ENCODE assay signal across 22 cellular contexts in the genomic region with DNA sequence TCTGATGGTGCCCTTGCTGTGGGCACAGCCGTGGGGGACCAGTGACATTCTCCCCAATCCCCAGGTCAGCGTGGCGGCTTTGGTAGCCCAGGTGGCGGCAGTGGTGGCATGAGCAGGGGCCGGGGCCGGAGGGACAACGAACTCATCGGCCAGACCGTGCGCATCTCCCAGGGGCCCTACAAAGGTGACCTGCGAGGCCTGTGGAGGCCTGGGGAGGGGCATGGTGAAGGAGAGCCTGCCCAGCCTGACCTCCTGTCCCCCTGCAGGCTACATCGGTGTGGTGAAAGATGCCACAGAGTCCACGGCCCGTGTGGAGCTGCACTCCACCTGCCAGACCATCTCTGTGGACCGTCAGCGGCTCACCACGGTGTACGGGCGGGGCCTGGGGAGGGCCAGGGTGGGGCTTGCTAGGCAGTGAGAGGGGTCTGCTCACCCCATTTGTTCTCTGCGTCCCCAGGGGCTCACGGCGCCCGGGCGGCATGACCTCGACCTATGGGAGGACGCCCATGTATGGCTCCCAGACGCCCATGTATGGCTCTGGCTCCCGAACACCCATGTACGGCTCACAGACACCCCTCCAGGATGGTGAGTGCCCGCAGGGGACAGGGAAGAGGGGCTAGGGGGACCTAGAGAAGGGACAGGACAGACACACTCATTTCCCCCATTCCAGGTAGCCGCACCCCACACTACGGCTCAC. TPM values are rescaled to one million over a fixed set of nuclear protein-coding genes. Genes with fewer than 3 reads are reported as not detected.
DNase-seq lines count a peak whose midpoint lies in the region; ATAC-seq, FAIRE-seq and TF ChIP-seq lines count a peak whose summit lies in the region.
"Had no signal": no experiment of that assay in that cellular context is flagged by ENCODE, and none has a peak within 500 bp of the region (broad histone marks: within the 10 kb centered on the region; RNA-seq: fewer than 3 reads in every experiment).

No MANE protein-coding gene starts in this region.

- H3K36me3 ChIP-seq in HEK293 (ENCODE audit: control insufficient read depth in 2 of 2, insufficient read depth in 1 of 2, low read length in 2 of 2): peaks cover 89 to 98% of the 10 kb centered on the region in 2 experiments

- CTCF ChIA-PET in A549 (lab: Yijun Ruan, JAX): interaction anchor here (1.5 to 21.9 kb wide), 12 partner anchors 9 to 199 kb away, joined by 3 to 305 read pairs (median 44); partner anchors contain the start of genes DLL3, EID2, EID2B and SUPT5H
- CTCF ChIA-PET in HEK293 (lab: Yijun Ruan, JAX): interaction anchor here (0.5 to 6.1 kb wide), 12 partner anchors 10 to 209 kb away, joined by 3 to 174 read pairs (median 4); partner anchors contain the start of genes EID2B and SUPT5H

- TF ChIP-seq CTCF in A549 (IDR thresholded peaks at IDR 0.05) (no peak), HEK293 (tag by site-specific recombination; IDR thresholded peaks at IDR 0.05) (no peak)

- H3K4me1 ChIP-seq in A549: peaks cover 26% of the 10 kb centered on the region
- H3K4me1 ChIP-seq in HEK293 (ENCODE audit: control insufficient read depth, insufficient read depth, low read length): no peaks in the 10 kb centered on the region

- POLR2A ChIA-PET in A549 (lab: Yijun Ruan, JAX) (no interaction called here), HEK293 (lab: Yijun Ruan, JAX) (interaction anchor here (1.6 to 2.3 kb wide), 3 partner anchors 8 to 37 kb away, joined by 6 to 8 read pairs (median 7); partner anchors contain the start of genes RPS16, SUPT5H and TIMM50)

- 88% methylated on average over 32 of the region's 32 CpGs for WGBS in A549 (ENCODE audit: missing lambda C conversion rate)

- no peak overlapping the region for H3K4me2 ChIP-seq in A549
- H3K4me2 ChIP-seq: SK-N-SH had no signal

- DNase-seq in A549 (ENCODE audit: low read depth in 1 of 2, low spot score in 1 of 2) (no peak), myocyte (ENCODE audit: low read depth) (peak; percentile 71), Right ventricle myocardium superior (no peak)
- DNase-seq: AML-193, HFFc6, KG1, MV-4-11, NCI-H187 treated with DMSO at 0.1 percent for 48 hours, NCI-H2227 treated with DMSO at 0.1 percent for 48 hours, NCI-H510A treated with DMSO at 0.1 percent for 48 hours, NCI-H774, SHP77 treated with DMSO at 0.1 percent for 48 hours, SK-N-SH had no signal

- peak; percentile 7 to 23; a peak in 4 of 6 replicates for ATAC-seq in A549
- ATAC-seq in Right ventricle myocardium superior (ENCODE audit: poor library complexity): no peak
- ATAC-seq in GM21360 (IDR thresholded peaks at IDR 0.05; ENCODE audit: unreplicated experiment): no peak
- no peak for ATAC-seq in GM18870 (IDR thresholded peaks at IDR 0.05; ENCODE audit: unreplicated experiment)

- intact Hi-C loops in Right ventricle myocardium superior (cut with DNase I): no loop called here

- H3K4me3 ChIP-seq in A549 (no peak overlapping the region), HEK293 (ENCODE audit: low read depth, low read length) (no peak overlapping the region)

- TF ChIP-seq EP300 in A549 (IDR thresholded peaks at IDR 0.05): no peak

- H3K9me3 ChIP-seq in A549 (no peaks in the 10 kb centered on the region), HEK293 (ENCODE audit: control insufficient read depth, insufficient read depth, low read depth, low read length) (no peaks in the 10 kb centered on the region)
- H3K9me3 ChIP-seq: SK-N-SH had no signal

- FAIRE-seq in A549 (lab: Jason Lieb, UNC): no peak
- FAIRE-seq: D721Med, GM12892, GM18507, H54 had no signal

- H3K27ac ChIP-seq in A549: no peak overlapping the region
- H3K27ac ChIP-seq in HEK293 (ENCODE audit: extremely low read depth, low read depth, low read length): 0 out of 2 replicates have a peak overlapping the region, but pooled peaks have one; percentile 24
- H3K27ac ChIP-seq: C4-2B had no signal

- TF ChIP-seq POLR2A in A549 (IDR thresholded peaks at IDR 0.05; ENCODE audit: low read length): no peak

- TF ChIP-seq RAD21 in A549 (conservative IDR thresholded peaks at IDR 0.05 in 1 of 2, IDR thresholded peaks at IDR 0.05 in 1 of 2): no peak

TF ChIP-seq in A549, 52 proteins besides CTCF, POLR2A, EP300 and RAD21:
- TF ChIP-seq MYC (IDR thresholded peaks at IDR 0.05; ENCODE audit: borderline replicate concordance, low read length) (no peak), POLR2AphosphoS2 (conservative IDR thresholded peaks at IDR 0.05; ENCODE audit: low read length) (0 out of 2 replicates have a peak, but pooled peaks have one; percentile 34)

TF ChIP-seq in HEK293, 187 proteins besides CTCF, POLR2A, EP300 and RAD21:
- TF ChIP-seq KLF8 (tag by site-specific recombination; IDR thresholded peaks at IDR 0.05): peak; percentile 45; the same call in 1 of the 2 replicates
- TF ChIP-seq OSR2 (tag by site-specific recombination; IDR thresholded peaks at IDR 0.05): no peak

RNA-seq across cellular contexts. Expression of gene TIMM50, which starts 7.7 kb away (rescaled TPM):
- polyA plus RNA-seq in A549 (2011; rRNA removed) (234 and 246 TPM in 2 replicates), A549 (2017; fragmentation: RNase III; extraction: RNeasy Plus Mini Kit Qiagen cat#74134 plus additional on column Dnase treatment) (196 to 206 TPM (median 204 TPM) in 3 replicates)
- 370 and 374 TPM in 2 replicates for polyA plus RNA-seq in A549 (2012; cell fraction: cytosol; rRNA removed)
- 384 and 439 TPM in 2 replicates for polyA plus RNA-seq in A549 (2012; cell fraction: nucleus; rRNA removed)
- polyA minus RNA-seq in A549 (2011; rRNA and poly(A)+ RNA removed): 284 and 290 TPM in 2 replicates
- total RNA-seq in myocyte (65.1 and 71.1 TPM in 2 replicates), Right ventricle myocardium superior (80.6 TPM)
- polyA plus RNA-seq in myocyte (2012): 85.3 TPM

RNA-seq across cellular contexts. Expression of gene DLL3, which starts 25.9 kb away (rescaled TPM):
- polyA plus RNA-seq in A549 (2011; rRNA removed): 6.8 and 8.3 TPM in 2 replicates
- polyA plus RNA-seq in A549 (2012; cell fraction: cytosol; rRNA removed): 14.9 and 18.9 TPM in 2 replicates
- polyA plus RNA-seq in A549 (2012; cell fraction: nucleus; rRNA removed): 10.6 and 11.5 TPM in 2 replicates
- 6.7 TPM in 3 replicates for polyA plus RNA-seq in A549 (2017; fragmentation: RNase III; extraction: RNeasy Plus Mini Kit Qiagen cat#74134 plus additional on column Dnase treatment)
- 3.3 and 3.5 TPM in 2 replicates for polyA minus RNA-seq in A549 (2011; rRNA and poly(A)+ RNA removed)
- 0.42 and 0.51 TPM in 2 replicates for total RNA-seq in myocyte
- polyA plus RNA-seq in myocyte (2012): 1.1 TPM
- total RNA-seq in Right ventricle myocardium superior: not detected

RNA-seq across cellular contexts. Expression of gene SUPT5H, which starts 27.5 kb away (rescaled TPM):
- polyA plus RNA-seq in A549 (2011; rRNA removed) (133 and 186 TPM in 2 replicates), A549 (2017; fragmentation: RNase III; extraction: RNeasy Plus Mini Kit Qiagen cat#74134 plus additional on column Dnase treatment) (200 to 223 TPM (median 222 TPM) in 3 replicates)
- 147 and 165 TPM in 2 replicates for polyA plus RNA-seq in A549 (2012; cell fraction: cytosol; rRNA removed)
- polyA plus RNA-seq in A549 (2012; cell fraction: nucleus; rRNA removed): 393 and 418 TPM in 2 replicates
- polyA minus RNA-seq in A549 (2011; rRNA and poly(A)+ RNA removed): 133 and 149 TPM in 2 replicates
- total RNA-seq in myocyte (107 and 124 TPM in 2 replicates), Right ventricle myocardium superior (82.6 TPM)
- polyA plus RNA-seq in myocyte (2012): 148 TPM

RNA-seq across cellular contexts. Expression of gene RPS16, which starts 37.1 kb away (rescaled TPM):
- 4,855 and 5,722 TPM in 2 replicates for polyA plus RNA-seq in A549 (2011; rRNA removed)
- polyA plus RNA-seq in A549 (2012; cell fraction: cytosol; rRNA removed): 15,003 and 17,959 TPM in 2 replicates
- polyA plus RNA-seq in A549 (2012; cell fraction: nucleus; rRNA removed): 8,488 and 9,467 TPM in 2 replicates
- 4,280 to 4,348 TPM (median 4,297 TPM) in 3 replicates for polyA plus RNA-seq in A549 (2017; fragmentation: RNase III; extraction: RNeasy Plus Mini Kit Qiagen cat#74134 plus additional on column Dnase treatment)
- 5,249 and 5,947 TPM in 2 replicates for polyA minus RNA-seq in A549 (2011; rRNA and poly(A)+ RNA removed)
- 129 and 130 TPM in 2 replicates for total RNA-seq in myocyte
- 2,078 TPM for polyA plus RNA-seq in myocyte (2012)
- 1,176 TPM for total RNA-seq in Right ventricle myocardium superior

RNA-seq across cellular contexts. Expression of gene SELENOV, which starts 42.0 kb away (rescaled TPM):
- not detected in 2 replicates for polyA plus RNA-seq in A549 (2011; rRNA removed)
- not detected in 2 replicates for polyA plus RNA-seq in A549 (2012; cell fraction: cytosol; rRNA removed)
- polyA plus RNA-seq in A549 (2012; cell fraction: nucleus; rRNA removed): 0.06 and 0.10 TPM in 2 replicates
- not detected in 3 replicates for polyA plus RNA-seq in A549 (2017; fragmentation: RNase III; extraction: RNeasy Plus Mini Kit Qiagen cat#74134 plus additional on column Dnase treatment)
- not detected in 2 replicates for polyA minus RNA-seq in A549 (2011; rRNA and poly(A)+ RNA removed)
- not detected in 2 replicates for total RNA-seq in myocyte
- polyA plus RNA-seq in myocyte (2012): not detected
- total RNA-seq in Right ventricle myocardium superior: not detected
- total RNA-seq: HFFc6, OCI-LY7 had no signal

Comparison
In these comparisons a context has a peak if more than half of its experiments do, and no peak if none do; other contexts are left out.
1. ATAC-seq: peak in A549 (2 of 2); none in Right ventricle myocardium superior (single experiment), GM21360 (single experiment) and GM18870 (single experiment).